Comparison of ENCODE assay signal across 9 cellular contexts in genomic region chr2:240451791-240452470, GRCh38. TPM values are rescaled to one million over a fixed set of nuclear protein-coding genes. Genes with fewer than 3 reads are reported as not detected.
DNase-seq lines count a peak whose midpoint lies in the region; ATAC-seq and TF ChIP-seq lines count a peak whose summit lies in the region.
"Had no signal": no experiment of that assay in that cellular context is flagged by ENCODE, and none has a peak within 500 bp of the region (broad histone marks: within the 10 kb centered on the region; RNA-seq: fewer than 3 reads in every experiment).

No MANE protein-coding gene starts in this region.

- no peak for DNase-seq in activated CD4-positive, alpha-beta T cell treated with anti-CD3 and anti-CD28 coated beads for 36 hours
- DNase-seq in activated CD4-positive, alpha-beta T cell treated with anti-CD3 and anti-CD28 coated beads for 1 hour = no peak
- peak in 2 of 3 donors; percentile 27 to 45 for DNase-seq in mucosa of descending colon
- DNase-seq in type B pancreatic cell (ENCODE audit: extremely low spot score, unreplicated experiment) = no peak
- DNase-seq: NCI-H2107 had no signal

- H3K4me3 ChIP-seq in ectodermal cell (ENCODE audit: insufficient read depth, low read depth, low read length) = peak overlapping the region; percentile 63
- H3K4me3 ChIP-seq in mucosa of descending colon = no peak overlapping the region

- no peak for ATAC-seq in activated CD4-positive, alpha-beta T cell treated with anti-CD3 and anti-CD28 coated beads for 36 hours
- ATAC-seq in mucosa of descending colon (no peak), GM19452 (IDR thresholded peaks at IDR 0.05; ENCODE audit: unreplicated experiment) (no peak), GM18873 (IDR thresholded peaks at IDR 0.05; ENCODE audit: low FRiP score, unreplicated experiment) (no peak), HG03196 (IDR thresholded peaks at IDR 0.05; ENCODE audit: unreplicated experiment) (no peak)

- POLR2A ChIA-PET in activated CD4-positive, alpha-beta T cell treated with anti-CD3 and anti-CD28 coated beads for 36 hours (lab: Charles Lee) = no interaction called here

- H3K36me3 Mint-ChIP-seq in activated CD4-positive, alpha-beta T cell treated with anti-CD3 and anti-CD28 coated beads for 36 hours (ENCODE audit: low read depth) = no peaks in the 10 kb centered on the region
- H3K36me3 Mint-ChIP-seq in type B pancreatic cell = peaks cover 4% of the 10 kb centered on the region

- 59 to 60% methylated on average over 21 of the region's 21 CpGs for WGBS in ectodermal cell, 2 experiments

- peaks cover 59% of the 10 kb centered on the region for H3K4me1 ChIP-seq in ectodermal cell (ENCODE audit: control insufficient read depth, insufficient read depth, low read length)
- H3K4me1 ChIP-seq in mucosa of descending colon (ENCODE audit: low read depth) = peaks cover 6% of the 10 kb centered on the region

- H3K9me3 Mint-ChIP-seq in activated CD4-positive, alpha-beta T cell treated with anti-CD3 and anti-CD28 coated beads for 36 hours (ENCODE audit: low read depth) = no peaks in the 10 kb centered on the region
- no peaks in the 10 kb centered on the region for H3K9me3 Mint-ChIP-seq in type B pancreatic cell

- peaks cover 4% of the 10 kb centered on the region for H3K4me1 Mint-ChIP-seq in activated CD4-positive, alpha-beta T cell treated with anti-CD3 and anti-CD28 coated beads for 36 hours
- H3K4me1 Mint-ChIP-seq in type B pancreatic cell (ENCODE audit: unreplicated experiment) = peaks cover 24% of the 10 kb centered on the region

- H3K27ac ChIP-seq in ectodermal cell (ENCODE audit: insufficient read depth, low read depth, low read length, poor library complexity, severe bottlenecking) = no peak overlapping the region

- TF ChIP-seq CTCF in mucosa of descending colon (IDR thresholded peaks at IDR 0.05) = no peak
- no peak for TF ChIP-seq CTCF in type B pancreatic cell (conservative IDR thresholded peaks at IDR 0.05)

- CTCF ChIA-PET in activated CD4-positive, alpha-beta T cell treated with anti-CD3 and anti-CD28 coated beads for 36 hours (lab: Charles Lee) = no interaction called here

- no peaks in the 10 kb centered on the region for H3K36me3 ChIP-seq in ectodermal cell (ENCODE audit: control insufficient read depth, insufficient read depth, low read length)
- no peaks in the 10 kb centered on the region for H3K36me3 ChIP-seq in mucosa of descending colon (ENCODE audit: low read depth)

- peaks cover 30% of the 10 kb centered on the region for H3K27me3 Mint-ChIP-seq in activated CD4-positive, alpha-beta T cell treated with anti-CD3 and anti-CD28 coated beads for 36 hours
- peaks cover 24% of the 10 kb centered on the region for H3K27me3 Mint-ChIP-seq in type B pancreatic cell

- peaks cover 33% of the 10 kb centered on the region for H3K27me3 ChIP-seq in ectodermal cell (ENCODE audit: control insufficient read depth, insufficient read depth, low read length, poor library complexity, severe bottlenecking)

- H3K4me3 Mint-ChIP-seq in activated CD4-positive, alpha-beta T cell treated with anti-CD3 and anti-CD28 coated beads for 36 hours = peak overlapping the region; percentile 38
- H3K4me3 Mint-ChIP-seq in type B pancreatic cell = peak overlapping the region; percentile 83

- H3K9me3 ChIP-seq in ectodermal cell (ENCODE audit: control insufficient read depth, low read length) = no peaks in the 10 kb centered on the region
- no peaks in the 10 kb centered on the region for H3K9me3 ChIP-seq in mucosa of descending colon

- no peak overlapping the region for H3K27ac Mint-ChIP-seq in activated CD4-positive, alpha-beta T cell treated with anti-CD3 and anti-CD28 coated beads for 36 hours
- H3K27ac Mint-ChIP-seq in type B pancreatic cell = peak overlapping the region; percentile 96

- intact Hi-C loops in activated CD4-positive, alpha-beta T cell treated with anti-CD3 and anti-CD28 coated beads for 36 hours (cut with DNase I, micrococcal nuclease) = no loop called here
- intact Hi-C loops in mucosa of descending colon (cut with DNase I, micrococcal nuclease) = no loop called here

RNA-seq across cellular contexts. Expression of gene GPC1, which starts 16.5 kb away (rescaled TPM):
- 1 to 10 TPM; 1.7 to 2.0 TPM for total RNA-seq in activated CD4-positive, alpha-beta T cell treated with anti-CD3 and anti-CD28 coated beads for 36 hours
- 68.4 TPM for polyA plus RNA-seq in ectodermal cell (2013, experiment 1 of 4)
- polyA plus RNA-seq in ectodermal cell (2013, experiment 2 of 4) = 70.8 TPM
- polyA plus RNA-seq in ectodermal cell (2013, experiment 3 of 4) = 49.4 TPM
- 51.5 TPM for polyA plus RNA-seq in ectodermal cell (2013, experiment 4 of 4)
- total RNA-seq in mucosa of descending colon (10 to 100 TPM; 12.4 to 29.2 (median 15.4) TPM), type B pancreatic cell (ENCODE audit: low replicate concordance) (58.0 and 78.0 TPM in 2 replicates)

Comparison
In these comparisons a context has a peak if more than half of its experiments do, and no peak if none do; other contexts are left out.
1. DNase-seq: peak in mucosa of descending colon (2 of 3); none in activated CD4-positive, alpha-beta T cell treated with anti-CD3 and anti-CD28 coated beads for 36 hours (single experiment), activated CD4-positive, alpha-beta T cell treated with anti-CD3 and anti-CD28 coated beads for 1 hour (single experiment) and type B pancreatic cell (single experiment).
2. RNA of gene GPC1, which starts 16.5 kb away (total RNA-seq): 58.0 to 78.0 TPM in type B pancreatic cell and 12.4 to 29.2 TPM in mucosa of descending colon; 1.7 to 2.0 TPM in activated CD4-positive, alpha-beta T cell treated with anti-CD3 and anti-CD28 coated beads for 36 hours; every median in the first group is over 4 times any median in the second.